Comparison of ENCODE assay signal across 8 cellular contexts in genomic region chr2:168346725-168347477, GRCh38.
DNase-seq lines count a peak whose midpoint lies in the region; ATAC-seq and TF ChIP-seq lines count a peak whose summit lies in the region.

No MANE protein-coding gene starts in this region.

- no peaks in the 10 kb centered on the region for H3K36me3 ChIP-seq in CD4-positive, alpha-beta memory T cell (ENCODE audit: insufficient read depth, low read length)
- H3K36me3 ChIP-seq in OCI-LY1 (ENCODE audit: insufficient read depth, low read length), result no peaks in the 10 kb centered on the region

- POLR2A ChIA-PET in CD4-positive, alpha-beta memory T cell (lab: Charles Lee; ENCODE audit: partially characterized antibody), result interaction anchor here (1.0 to 1.6 kb wide), 2 partner anchors 404 to 412 kb away, joined by 3 to 11 read pairs; no protein-coding TSS in a partner anchor

- H3F3A ChIP-seq in OCI-LY1 (ENCODE audit: insufficient read depth, low read length), result no peaks in the 10 kb centered on the region

- H3K9me2 ChIP-seq in OCI-LY1 (ENCODE audit: low read depth, low read length), result no peaks in the 10 kb centered on the region

- no peaks in the 10 kb centered on the region for H3K36me3 Mint-ChIP-seq in CD4-positive, alpha-beta memory T cell
- H3K36me3 Mint-ChIP-seq in nephron (ENCODE audit: low read depth), result no peaks in the 10 kb centered on the region

- intact Hi-C loops in CD4-positive, alpha-beta memory T cell (cut with micrococcal nuclease), result loop anchor here (1.0 to 5.0 kb wide), 6 partner anchors 265 to 573 kb away; no protein-coding TSS in a partner anchor

- ATAC-seq in GM19452 (IDR thresholded peaks at IDR 0.05; ENCODE audit: unreplicated experiment), result peak; percentile 70
- peak; percentile 69 for ATAC-seq in stimulated activated naive CD8-positive, alpha-beta T cell treated with anti-CD3 and anti-CD28 coated beads, Interleukin-15, Interleukin-2, amounts not matched to agents 100 U/mL and 50 U/mL, for 24 hours

- H3K27me3 ChIP-seq in CD4-positive, alpha-beta memory T cell (ENCODE audit: insufficient read depth, low read length), result no peaks in the 10 kb centered on the region
- H3K27me3 ChIP-seq in OCI-LY1 (ENCODE audit: insufficient read depth, low read length), result no peaks in the 10 kb centered on the region

- H3K27ac ChIP-seq in CD4-positive, alpha-beta memory T cell (ENCODE audit: low read depth, low read length), result no peak overlapping the region
- no peak overlapping the region for H3K27ac ChIP-seq in OCI-LY1 (ENCODE audit: low read depth, low read length, poor library complexity, severe bottlenecking)

- peaks cover 5 to 7% (median 6%) of the 10 kb centered on the region in 4 donors for H3K4me1 Mint-ChIP-seq in CD4-positive, alpha-beta memory T cell
- H3K4me1 Mint-ChIP-seq in nephron, result peaks cover 23% of the 10 kb centered on the region

- no peaks in the 10 kb centered on the region for H4K20me1 ChIP-seq in OCI-LY1 (ENCODE audit: insufficient read depth, low read length)

- no peak overlapping the region for H2AFZ ChIP-seq in OCI-LY1 (ENCODE audit: low read length)

- TF ChIP-seq CTCF in OCI-LY1 (IDR thresholded peaks at IDR 0.05; ENCODE audit: low read length) (peak; percentile 73), fibroblast of mammary gland (conservative IDR thresholded peaks at IDR 0.05; ENCODE audit: control insufficient read depth, insufficient read depth, low read depth, low read length) (peak; percentile 75), nephron (IDR thresholded peaks at IDR 0.05; ENCODE audit: unreplicated experiment in 3 of 3) (peak; percentile 82 to 85 (median 83))

- peak overlapping the region; percentile 83 to 95 (median 88) for H3K4me3 Mint-ChIP-seq in CD4-positive, alpha-beta memory T cell
- H3K4me3 Mint-ChIP-seq in nephron, result peak overlapping the region; percentile 81 to 88 (median 85)

- H3K27ac Mint-ChIP-seq in CD4-positive, alpha-beta memory T cell, result peak overlapping the region in 3 of 7 donors; percentile 64 to 81 (median 76)
- peak overlapping the region; percentile 79 to 88 (median 83) for H3K27ac Mint-ChIP-seq in nephron

- H3K4me1 ChIP-seq in CD4-positive, alpha-beta memory T cell (ENCODE audit: insufficient read depth, low read length), result no peaks in the 10 kb centered on the region
- peaks cover 9% of the 10 kb centered on the region for H3K4me1 ChIP-seq in OCI-LY1 (ENCODE audit: insufficient read depth, low read length, severe bottlenecking)

- peak overlapping the region; percentile 27 for H3K4me2 ChIP-seq in OCI-LY1 (ENCODE audit: low read length)

- peak overlapping the region in 1 of 2 donors; percentile 51 for H3K4me3 ChIP-seq in CD4-positive, alpha-beta memory T cell (ENCODE audit: low read length in 2 of 2)
- H3K4me3 ChIP-seq in OCI-LY1 (ENCODE audit: low read depth, low read length, poor library complexity, severe bottlenecking) (peak overlapping the region; percentile 31), fibroblast of mammary gland (ENCODE audit: control insufficient read depth, low read depth, low read length) (peak overlapping the region; percentile 55)

- H3K9me3 ChIP-seq in CD4-positive, alpha-beta memory T cell (ENCODE audit: control insufficient read depth in 1 of 2, low read length in 2 of 2), result no peaks in the 10 kb centered on the region
- no peaks in the 10 kb centered on the region for H3K9me3 ChIP-seq in OCI-LY1 (ENCODE audit: low read length)

- no peaks in the 10 kb centered on the region for H3K9me3 Mint-ChIP-seq in CD4-positive, alpha-beta memory T cell
- H3K9me3 Mint-ChIP-seq in nephron, result no peaks in the 10 kb centered on the region

- peak; percentile 63 to 69 (median 64) for DNase-seq in CD4-positive, alpha-beta memory T cell
- peak; percentile 82 for DNase-seq in HT-29 (ENCODE audit: low spot score)
- peak; percentile 72 to 79 for DNase-seq in activated T-cell treated with anti-CD3 and anti-CD28 coated beads, Interleukin-2, amount 50 U/mL, for 48 hours
- DNase-seq in fibroblast of mammary gland (ENCODE audit: low read depth), result peak; percentile 67
- peak; percentile 74 for DNase-seq in stimulated activated naive CD8-positive, alpha-beta T cell treated with anti-CD3 and anti-CD28 coated beads, Interleukin-15, Interleukin-2, amounts not matched to agents 100 U/mL and 50 U/mL, for 24 hours

- no peaks in the 10 kb centered on the region for H3K79me2 ChIP-seq in OCI-LY1 (ENCODE audit: insufficient read depth, low read length)

- peaks cover under 1 to 7% of the 10 kb centered on the region in 2 donors for H3K27me3 Mint-ChIP-seq in CD4-positive, alpha-beta memory T cell
- no peaks in the 10 kb centered on the region for H3K27me3 Mint-ChIP-seq in nephron (ENCODE audit: low read depth)

- H3K9ac ChIP-seq in OCI-LY1 (ENCODE audit: low read length), result no peak overlapping the region

- CTCF ChIA-PET in CD4-positive, alpha-beta memory T cell (lab: Charles Lee; ENCODE audit: partially characterized antibody), result interaction anchor here (0.6 to 6.9 kb wide), 32 partner anchors 10 to 575 kb away, joined by 3 to 123 read pairs (median 4); no protein-coding TSS in a partner anchor
